Comparison of ENCODE assay signal across 8 cellular contexts in the genomic region with DNA sequence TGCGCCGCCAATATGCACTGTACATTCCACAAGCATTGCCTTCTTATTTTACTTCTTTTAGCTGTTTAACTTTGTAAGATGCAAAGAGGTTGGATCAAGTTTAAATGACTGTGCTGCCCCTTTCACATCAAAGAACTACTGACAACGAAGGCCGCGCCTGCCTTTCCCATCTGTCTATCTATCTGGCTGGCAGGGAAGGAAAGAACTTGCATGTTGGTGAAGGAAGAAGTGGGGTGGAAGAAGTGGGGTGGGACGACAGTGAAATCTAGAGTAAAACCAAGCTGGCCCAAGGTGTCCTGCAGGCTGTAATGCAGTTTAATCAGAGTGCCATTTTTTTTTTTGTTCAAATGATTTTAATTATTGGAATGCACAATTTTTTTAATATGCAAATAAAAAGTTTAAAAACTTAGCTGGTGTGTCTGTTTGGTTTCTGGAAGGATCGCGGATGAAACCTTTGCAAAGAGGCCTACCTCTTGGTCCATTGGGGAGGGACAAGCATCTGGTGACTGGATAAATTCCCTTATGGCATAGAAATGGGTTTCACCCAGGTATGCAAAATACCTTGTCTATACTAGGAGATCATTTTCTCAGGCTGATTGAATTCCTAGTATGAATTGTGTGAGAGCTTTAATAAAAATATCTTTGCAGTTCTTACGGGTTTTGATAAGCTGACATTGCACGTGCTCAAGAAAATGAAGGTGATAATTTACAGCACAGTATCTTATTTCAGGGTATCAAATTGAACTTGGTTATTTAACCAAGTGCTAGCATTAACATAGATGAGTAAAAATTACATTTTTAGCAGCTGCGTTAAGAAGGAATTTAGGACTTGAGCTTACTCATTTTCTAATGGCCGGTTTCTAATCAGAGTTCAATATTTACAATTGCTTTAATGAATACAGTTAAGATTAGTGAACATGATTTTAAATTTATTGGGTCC. TPM values are rescaled to one million over a fixed set of nuclear protein-coding genes. Genes with fewer than 3 reads are reported as not detected.
DNase-seq lines count a peak whose midpoint lies in the region; ATAC-seq, FAIRE-seq and TF ChIP-seq lines count a peak whose summit lies in the region.
"Not testable (repeated sequence)": the region's sequence is repeated elsewhere in the genome, so short reads cannot be mapped to it uniquely, and the experiment has no call there.

No MANE protein-coding gene starts in this region.

- DNase-seq in AG04449 (ENCODE audit: low read depth, low spot score); activated CD4-positive, alpha-beta T cell treated with anti-CD3 and anti-CD28 coated beads for 36 hours; breast epithelium (ENCODE audit: low spot score in 2 of 2); small intestine: not testable (repeated sequence)
- DNase-seq in NCI-H146 (lab: John Stamatoyannopoulos, UW) (peak; percentile 14), fibroblast of villous mesenchyme (ENCODE audit: low read depth) (peak; percentile 27)

- H3K36me3 ChIP-seq in breast epithelium; mucosa of rectum (ENCODE audit: control insufficient read depth in 2 of 2, insufficient read depth in 2 of 2, low read length in 2 of 2); small intestine (ENCODE audit: control insufficient read depth in 2 of 2, insufficient read depth in 2 of 2, low read length in 2 of 2): not testable (repeated sequence)

- peaks cover 6 to 40% of the 10 kb centered on the region in 2 donors for H3K27me3 ChIP-seq in breast epithelium
- H3K27me3 ChIP-seq in mucosa of rectum (ENCODE audit: control insufficient read depth in 2 of 2, insufficient read depth in 2 of 2, low read length in 2 of 2); small intestine (ENCODE audit: control insufficient read depth in 2 of 2, insufficient read depth in 2 of 2, low read length in 2 of 2): not testable (repeated sequence)

- peak overlapping the region; percentile 72 to 96 for H3K9ac ChIP-seq in mucosa of rectum (ENCODE audit: low read depth in 1 of 2, low read length in 2 of 2)

- FAIRE-seq in small intestine (lab: Jason Lieb, UNC): peak; percentile 15

- CTCF ChIA-PET in AG04449 (lab: Yijun Ruan, JAX): not testable (repeated sequence)
- CTCF ChIA-PET in activated CD4-positive, alpha-beta T cell treated with anti-CD3 and anti-CD28 coated beads for 36 hours (lab: Charles Lee): interaction anchor here (0.7 to 2.9 kb wide), 8 partner anchors 9 to 232 kb away, joined by 3 to 22 read pairs (median 6); no protein-coding TSS in a partner anchor

- peak overlapping the region; percentile 90 for H3K4me3 Mint-ChIP-seq in activated CD4-positive, alpha-beta T cell treated with anti-CD3 and anti-CD28 coated beads for 36 hours

- TF ChIP-seq CTCF in AG04449 (IDR thresholded peaks at IDR 0.05; ENCODE audit: insufficient read depth, low read length, missing control alignments); breast epithelium (IDR thresholded peaks at IDR 0.05); fibroblast of villous mesenchyme (IDR thresholded peaks at IDR 0.05; ENCODE audit: insufficient read depth, low read depth, low read length): not testable (repeated sequence)

- WGBS in small intestine, 3 donors: 5 to 59% (median 32%) methylated on average over 12 of the region's 12 CpGs

- H3K36me3 Mint-ChIP-seq in activated CD4-positive, alpha-beta T cell treated with anti-CD3 and anti-CD28 coated beads for 36 hours (ENCODE audit: low read depth): peaks cover 48% of the 10 kb centered on the region

- H3K27me3 Mint-ChIP-seq in activated CD4-positive, alpha-beta T cell treated with anti-CD3 and anti-CD28 coated beads for 36 hours: not testable (repeated sequence)

- H3K27ac Mint-ChIP-seq in activated CD4-positive, alpha-beta T cell treated with anti-CD3 and anti-CD28 coated beads for 36 hours: peak overlapping the region; percentile 98

- H3K4me1 Mint-ChIP-seq in activated CD4-positive, alpha-beta T cell treated with anti-CD3 and anti-CD28 coated beads for 36 hours: peaks cover 27% of the 10 kb centered on the region

- not testable (repeated sequence) for H3K4me1 ChIP-seq in breast epithelium; small intestine (ENCODE audit: control insufficient read depth in 2 of 2, insufficient read depth in 1 of 2, low read depth in 1 of 2, low read length in 1 of 2)
- peaks cover 2 to 20% of the 10 kb centered on the region in 2 donors for H3K4me1 ChIP-seq in mucosa of rectum (ENCODE audit: control insufficient read depth in 2 of 2, insufficient read depth in 2 of 2, low read length in 2 of 2)

- peak overlapping the region; percentile 79 for H3K4me3 ChIP-seq in AG04449 (ENCODE audit: low read depth, low read length)
- peak overlapping the region; percentile 67 to 78 (median 72) for H3K4me3 ChIP-seq in breast epithelium
- peak overlapping the region; percentile 90 for H3K4me3 ChIP-seq in fibroblast of villous mesenchyme (ENCODE audit: low read depth, low read length)
- peak overlapping the region; percentile 87 to 92 for H3K4me3 ChIP-seq in mucosa of rectum (ENCODE audit: low read length in 2 of 2)
- peak overlapping the region in 1 of 2 donors; percentile 64 for H3K4me3 ChIP-seq in small intestine (ENCODE audit: low read depth in 1 of 2, low read length in 2 of 2)

- not testable (repeated sequence) for ATAC-seq in activated CD4-positive, alpha-beta T cell treated with anti-CD3 and anti-CD28 coated beads for 36 hours

- H3K27ac ChIP-seq in breast epithelium (peak overlapping the region; percentile 48 to 92), mucosa of rectum (ENCODE audit: low read depth in 2 of 2, low read length in 2 of 2) (peak overlapping the region; percentile 97), small intestine (ENCODE audit: low read depth in 1 of 2, low read length in 1 of 2) (peak overlapping the region in 1 of 2 donors; percentile 82)

- peak; percentile 4 for TF ChIP-seq POLR2A in GM18951 (IDR thresholded peaks at IDR 0.05; ENCODE audit: extremely low read depth, insufficient read depth, insufficient read length)
- TF ChIP-seq POLR2A in breast epithelium (IDR thresholded peaks at IDR 0.05): not testable (repeated sequence)

- H3K9me3 ChIP-seq in breast epithelium; mucosa of rectum (ENCODE audit: control insufficient read depth in 2 of 2, low read length in 2 of 2); small intestine (ENCODE audit: control insufficient read depth, low read depth): not testable (repeated sequence)

- POLR2A ChIA-PET in AG04449 (lab: Yijun Ruan, JAX): interaction anchor here (0.9 to 3.9 kb wide), 15 partner anchors 20 to 511 kb away, joined by 3 to 45 read pairs (median 8); no protein-coding TSS in a partner anchor
- POLR2A ChIA-PET in activated CD4-positive, alpha-beta T cell treated with anti-CD3 and anti-CD28 coated beads for 36 hours (lab: Charles Lee): interaction anchor here (0.6 to 4.5 kb wide), 13 partner anchors 9 to 114 kb away, joined by 3 to 27 read pairs (median 5); no protein-coding TSS in a partner anchor

- in situ Hi-C loops in GM18951 (cut with MboI; ENCODE audit: low sequenced_read_pairs, unreplicated experiment): not testable (repeated sequence)

- intact Hi-C loops in activated CD4-positive, alpha-beta T cell treated with anti-CD3 and anti-CD28 coated beads for 36 hours (cut with DNase I, micrococcal nuclease): loop anchor here in 1 of 2 experiments (10.0 kb wide), 1 partner anchor 398 kb away; no protein-coding TSS in a partner anchor
- intact Hi-C loops in breast epithelium (cut with DNase I; ENCODE audit: low total_unique reads): loop anchor here (10.0 kb wide), 1 partner anchor 518 kb away; no protein-coding TSS in a partner anchor

- not testable (repeated sequence) for H3K9me3 Mint-ChIP-seq in activated CD4-positive, alpha-beta T cell treated with anti-CD3 and anti-CD28 coated beads for 36 hours (ENCODE audit: low read depth)

RNA-seq across cellular contexts. Expression of gene TMSB4X, which starts 2.2 kb away (rescaled TPM):
- total RNA-seq in activated CD4-positive, alpha-beta T cell treated with anti-CD3 and anti-CD28 coated beads for 36 hours: 1,000 to 10,000 TPM; 3,666 to 4,468 TPM
- total RNA-seq in breast epithelium (1,000 to 10,000 TPM; 1,496 to 5,389 (median 3,453) TPM), fibroblast of villous mesenchyme (7,483 and 8,887 TPM in 2 replicates)
- 1,000 to 10,000 TPM; 3,848 to 6,707 (median 4,907) TPM for polyA plus RNA-seq in small intestine
